24 cellular contexts compared by ENCODE assay signal in genomic region chr7:37141742-37142141, GRCh38.
A peak's percentile ranks its signal among the peaks of the same experiment; 100 is the strongest.
DNase-seq lines count a peak whose midpoint lies in the region; ATAC-seq, FAIRE-seq and TF ChIP-seq lines count a peak whose summit lies in the region.
"Had no signal": no experiment of that assay in that cellular context is flagged by ENCODE, and none has a peak within 500 bp of the region (broad histone marks: within the 10 kb centered on the region; RNA-seq: fewer than 3 reads in every experiment).

No MANE protein-coding gene starts in this region.

- DNase-seq in D721Med (ENCODE audit: insufficient read length, low spot score), result no peak
- DNase-seq in LNCaP clone FGC (ENCODE audit: low read depth), result no peak
- DNase-seq in epithelial cell of proximal tubule (ENCODE audit: low read depth), result no peak
- DNase-seq in right lobe of liver, result no peak
- DNase-seq in AML-193 (lab: John Stamatoyannopoulos, UW), result no peak
- no peak for DNase-seq in GDM1 (lab: John Stamatoyannopoulos, UW)
- DNase-seq: activated CD4-positive, alpha-beta T cell treated with anti-CD3 and anti-CD28 coated beads, Interleukin-2, amount 50 U/mL, for 48 hours; activated CD8-positive, alpha-beta memory T cell treated with anti-CD3 and anti-CD28 coated beads, Interleukin-2, amount 50 U/mL, for 48 hours; CD4-positive, alpha-beta memory T cell; effector memory CD4-positive, alpha-beta T cell; KBM-7; kidney; NCI-H2171 treated with DMSO at 0.1 percent for 48 hours; NCI-H524 treated with DMSO at 0.1 percent for 48 hours; stimulated activated naive CD8-positive, alpha-beta T cell treated with anti-CD3 and anti-CD28 coated beads, Interleukin-15, amount 100 ng/mL, for 72 hours; T-helper 9 cell; tibial artery had no signal

- H3K36me3 ChIP-seq in right lobe of liver, result no peaks in the 10 kb centered on the region
- H3K36me3 ChIP-seq: tibial artery had no signal

- intact Hi-C loops in right lobe of liver (cut with DNase I), result no loop called here

- H3K27ac ChIP-seq in right lobe of liver, result no peak overlapping the region
- H3K27ac ChIP-seq: SK-N-MC, tibial artery had no signal

- FAIRE-seq in D721Med (lab: Jason Lieb, UNC), result no peak
- FAIRE-seq: G401.6, GM18507, H1, kidney, RCC 7860 had no signal

- no peaks in the 10 kb centered on the region for H3K4me1 ChIP-seq in right lobe of liver
- H3K4me1 ChIP-seq: tibial artery had no signal

- ATAC-seq in right lobe of liver (peak; percentile 32 to 80 (median 55)), GM21423 (IDR thresholded peaks at IDR 0.05; ENCODE audit: unreplicated experiment) (no peak)
- ATAC-seq: esophagus mucosa; stimulated activated naive CD8-positive, alpha-beta T cell treated with anti-CD3 and anti-CD28 coated beads, Interleukin-15, amount 100 ng/mL, for 72 hours had no signal

- TF ChIP-seq POLR2A in right lobe of liver (IDR thresholded peaks at IDR 0.05), result no peak

- TF ChIP-seq CTCF in D721Med (IDR thresholded peaks at IDR 0.05; ENCODE audit: insufficient read depth, missing control alignments) (peak; percentile 4), LNCaP clone FGC (IDR thresholded peaks at IDR 0.05; ENCODE audit: control insufficient read depth, extremely low read depth, insufficient read depth) (peak; percentile 38; the same call in 1 of the 2 replicates), epithelial cell of proximal tubule (conservative IDR thresholded peaks at IDR 0.05; ENCODE audit: low read depth, low read length) (peak; percentile 25), right lobe of liver (IDR thresholded peaks at IDR 0.05) (peak in 3 of 4 donors; percentile 15 to 38 (median 29))

- WGBS in right lobe of liver (ENCODE audit: insufficient coverage, low coverage, low lambda C conversion rate, missing lambda C conversion rate), result 77% methylated on average over 2 of the region's 2 CpGs

- H3K27me3 ChIP-seq in right lobe of liver, result no peaks in the 10 kb centered on the region
- H3K27me3 ChIP-seq: tibial artery had no signal

- H3K9me3 ChIP-seq in right lobe of liver, result peaks cover 0 to 5% (median 0%) of the 10 kb centered on the region in 4 donors

- H3K4me3 ChIP-seq in LNCaP clone FGC (ENCODE audit: low read depth, low read length), result no peak overlapping the region
- no peak overlapping the region for H3K4me3 ChIP-seq in epithelial cell of proximal tubule (ENCODE audit: low read depth, low read length)
- H3K4me3 ChIP-seq in right lobe of liver, result no peak overlapping the region
- H3K4me3 ChIP-seq: SK-N-MC, tibial artery had no signal
